In genomic region chr21:41581592-41582228, GRCh38 we compare ENCODE assay signal across 26 cellular contexts.
DNase-seq lines count a peak whose midpoint lies in the region; ATAC-seq and TF ChIP-seq lines count a peak whose summit lies in the region.
"Had no signal": no experiment of that assay in that cellular context is flagged by ENCODE, and none has a peak within 500 bp of the region (broad histone marks: within the 10 kb centered on the region; RNA-seq: fewer than 3 reads in every experiment).

No MANE protein-coding gene starts in this region.

- H3K36me3 ChIP-seq in H7 (replicated peaks; ENCODE audit: control insufficient read depth, insufficient read depth, low read length), result no peaks in the 10 kb centered on the region
- H3K36me3 ChIP-seq in WERI-Rb-1, result no peaks in the 10 kb centered on the region
- no peaks in the 10 kb centered on the region for H3K36me3 ChIP-seq in hepatocyte (replicated peaks; ENCODE audit: insufficient read depth, low read depth)
- H3K36me3 ChIP-seq: gastrocnemius medialis, uterus had no signal

- peaks cover 8% of the 10 kb centered on the region for H3K27me3 Mint-ChIP-seq in T-helper 17 cell
- peaks cover 3% of the 10 kb centered on the region for H3K27me3 Mint-ChIP-seq in activated naive CD4-positive, alpha-beta T cell treated with anti-CD3 and anti-CD28 coated beads for 36 hours (ENCODE audit: low read depth)

- no peak overlapping the region for H2AFZ ChIP-seq in hepatocyte

- H3K36me3 Mint-ChIP-seq in T-helper 17 cell (ENCODE audit: low read depth), result peaks cover 5% of the 10 kb centered on the region
- H3K36me3 Mint-ChIP-seq in activated naive CD4-positive, alpha-beta T cell treated with anti-CD3 and anti-CD28 coated beads for 36 hours (ENCODE audit: low read depth), result no peaks in the 10 kb centered on the region
- H3K36me3 Mint-ChIP-seq: activated naive CD8-positive, alpha-beta T cell treated with anti-CD3 and anti-CD28 coated beads for 36 hours had no signal

- WGBS in hepatocyte (ENCODE audit: low lambda C conversion rate, missing lambda C conversion rate), result 92% methylated on average over 16 of the region's 16 CpGs

- H3K4me1 Mint-ChIP-seq in T-helper 17 cell, result no peaks in the 10 kb centered on the region
- no peaks in the 10 kb centered on the region for H3K4me1 Mint-ChIP-seq in activated naive CD4-positive, alpha-beta T cell treated with anti-CD3 and anti-CD28 coated beads for 36 hours (ENCODE audit: low read depth)
- H3K4me1 Mint-ChIP-seq: activated naive CD8-positive, alpha-beta T cell treated with anti-CD3 and anti-CD28 coated beads for 36 hours; activated T-helper 17 cell treated with anti-CD3 and anti-CD28 coated beads, Interleukin-2, amount 50 U/mL, for 72 hours; immature natural killer cell had no signal

- CTCF ChIA-PET in activated naive CD4-positive, alpha-beta T cell treated with anti-CD3 and anti-CD28 coated beads for 36 hours (lab: Charles Lee), result interaction anchor here (1.2 kb wide), 1 partner anchor 15 kb away, joined by 5 read pairs; no protein-coding TSS in a partner anchor

- peak; percentile 62 for DNase-seq in H7
- no peak for DNase-seq in WERI-Rb-1
- no peak for DNase-seq in hepatocyte (ENCODE audit: low spot score)
- DNase-seq in posterior vena cava (ENCODE audit: low spot score), result peak; percentile 49
- no peak for DNase-seq in T-helper 17 cell
- no peak for DNase-seq in NCI-H1105 treated with DMSO at 0.1 percent for 48 hours (lab: John Stamatoyannopoulos, UW)
- no peak for DNase-seq in activated naive CD4-positive, alpha-beta T cell treated with anti-CD3 and anti-CD28 coated beads for 36 hours
- no peak for DNase-seq in NOMO-1 (lab: John Stamatoyannopoulos, UW; ENCODE audit: unreplicated experiment in 2 of 2)
- DNase-seq: activated CD4-positive, alpha-beta T cell treated with anti-CD3 and anti-CD28 coated beads, Interleukin-2, amount 50 U/mL, for 1 hour; activated naive CD8-positive, alpha-beta T cell treated with anti-CD3 and anti-CD28 coated beads for 36 hours; central memory CD4-positive, alpha-beta T cell; COR-L47; erythroblast; gastrocnemius medialis; GDM1; hippocampal formation; immature natural killer cell; left ventricle myocardium superior; NCI-H146; NCI-H524; posterior cingulate gyrus; substantia nigra; uterus had no signal

- H3K27me3 ChIP-seq in H7 (ENCODE audit: control insufficient read depth, insufficient read depth, low read length), result no peaks in the 10 kb centered on the region
- H3K27me3 ChIP-seq in WERI-Rb-1 (ENCODE audit: insufficient read depth, low read depth, severe bottlenecking), result no peaks in the 10 kb centered on the region
- no peaks in the 10 kb centered on the region for H3K27me3 ChIP-seq in hepatocyte
- H3K27me3 ChIP-seq: gastrocnemius medialis, uterus had no signal

- H3K9me2 ChIP-seq in hepatocyte (replicated peaks; ENCODE audit: insufficient read depth), result no peaks in the 10 kb centered on the region

- peaks cover 33% of the 10 kb centered on the region for H3K4me1 ChIP-seq in hepatocyte (ENCODE audit: insufficient read depth)
- H3K4me1 ChIP-seq: gastrocnemius medialis, uterus had no signal

- TF ChIP-seq CTCF in WERI-Rb-1 (IDR thresholded peaks at IDR 0.05; ENCODE audit: low read depth, low read length) (0 out of 2 replicates have a peak, but pooled peaks have one; percentile 9), hepatocyte (IDR thresholded peaks at IDR 0.05; ENCODE audit: poor library complexity) (no peak)

- H3K4me2 ChIP-seq in hepatocyte, result no peak overlapping the region
- H3K4me2 ChIP-seq: KMS-11 had no signal

- no peak overlapping the region for H3K27ac ChIP-seq in WERI-Rb-1
- peak overlapping the region; percentile 97 for H3K27ac ChIP-seq in hepatocyte
- H3K27ac ChIP-seq: gastrocnemius medialis, KMS-11, SK-N-MC, uterus had no signal

- H3K79me2 ChIP-seq in hepatocyte, result no peaks in the 10 kb centered on the region

- intact Hi-C loops in posterior vena cava (cut with DNase I), result no loop called here
- intact Hi-C loops in activated naive CD4-positive, alpha-beta T cell treated with anti-CD3 and anti-CD28 coated beads for 36 hours (cut with micrococcal nuclease), result no loop called here

- H3K9me3 Mint-ChIP-seq in activated naive CD4-positive, alpha-beta T cell treated with anti-CD3 and anti-CD28 coated beads for 36 hours, result peaks cover 19% of the 10 kb centered on the region

- H3K9me3 ChIP-seq in WERI-Rb-1 (ENCODE audit: severe bottlenecking), result peaks cover 21% of the 10 kb centered on the region
- H3K9me3 ChIP-seq in hepatocyte (ENCODE audit: low read depth), result peaks cover 7% of the 10 kb centered on the region
- no peaks in the 10 kb centered on the region for H3K9me3 ChIP-seq in T-helper 17 cell (ENCODE audit: control insufficient read depth, low read length, poor library complexity, severe bottlenecking)

- no peaks in the 10 kb centered on the region for H4K20me1 ChIP-seq in hepatocyte (ENCODE audit: insufficient read depth, poor library complexity, severe bottlenecking)

- ATAC-seq in T-helper 17 cell, result no peak
- ATAC-seq: gastrocnemius medialis, left ventricle myocardium superior had no signal

- no peak overlapping the region for H3K4me3 ChIP-seq in H7 (ENCODE audit: insufficient read depth, low read depth, low read length)
- H3K4me3 ChIP-seq in WERI-Rb-1 (ENCODE audit: low read depth, low read length), result no peak overlapping the region
- no peak overlapping the region for H3K4me3 ChIP-seq in hepatocyte
- H3K4me3 ChIP-seq: gastrocnemius medialis, SK-N-MC, uterus had no signal

- no peak overlapping the region for H3K4me3 Mint-ChIP-seq in T-helper 17 cell
- H3K4me3 Mint-ChIP-seq in activated naive CD4-positive, alpha-beta T cell treated with anti-CD3 and anti-CD28 coated beads for 36 hours, result no peak overlapping the region
- H3K4me3 Mint-ChIP-seq: activated naive CD8-positive, alpha-beta T cell treated with anti-CD3 and anti-CD28 coated beads for 36 hours; activated T-helper 17 cell treated with anti-CD3 and anti-CD28 coated beads, Interleukin-2, amount 50 U/mL, for 72 hours; immature natural killer cell had no signal

- H3K27ac Mint-ChIP-seq in T-helper 17 cell, result no peak overlapping the region
- H3K27ac Mint-ChIP-seq in activated naive CD4-positive, alpha-beta T cell treated with anti-CD3 and anti-CD28 coated beads for 36 hours, result no peak overlapping the region
- H3K27ac Mint-ChIP-seq: activated naive CD8-positive, alpha-beta T cell treated with anti-CD3 and anti-CD28 coated beads for 36 hours; activated T-helper 17 cell treated with anti-CD3 and anti-CD28 coated beads, Interleukin-2, amount 50 U/mL, for 72 hours; immature natural killer cell had no signal

Comparison
In these comparisons a context has a peak if more than half of its experiments do, and no peak if none do; other contexts are left out.
1. DNase-seq: peak in H7 (single experiment) and posterior vena cava (single experiment); none in WERI-Rb-1 (single experiment), hepatocyte (single experiment), T-helper 17 cell (0 of 3), NCI-H1105 treated with DMSO at 0.1 percent for 48 hours (single experiment), activated naive CD4-positive, alpha-beta T cell treated with anti-CD3 and anti-CD28 coated beads for 36 hours (single experiment) and NOMO-1 (0 of 2).